ENCODE assay signal across 9 cellular contexts in genomic region chr1:19010995-19011696, GRCh38.
A peak's percentile ranks its signal among the peaks of the same experiment; 100 is the strongest.
DNase-seq lines count a peak whose midpoint lies in the region; ATAC-seq and TF ChIP-seq lines count a peak whose summit lies in the region.
"Had no signal": no experiment of that assay in that cellular context is flagged by ENCODE, and none has a peak within 500 bp of the region (broad histone marks: within the 10 kb centered on the region; RNA-seq: fewer than 3 reads in every experiment).

No MANE protein-coding gene starts in this region.

- no peaks in the 10 kb centered on the region for H3K27me3 ChIP-seq in muscle layer of duodenum (ENCODE audit: low read depth, low read length)

- H3K27ac ChIP-seq in muscle layer of duodenum (ENCODE audit: low read length), result peak overlapping the region; percentile 88
- H3K27ac ChIP-seq: KMS-11 had no signal

- H3K9me3 Mint-ChIP-seq in stimulated activated effector memory CD8-positive, alpha-beta T cell treated with anti-CD3 and anti-CD28 coated beads, Interleukin-12 subunit alpha, Interleukin-12 subunit beta, amount 100 ng/mL, for 72 hours, result no peaks in the 10 kb centered on the region

- H3K9me3 ChIP-seq in muscle layer of duodenum (ENCODE audit: control insufficient read depth in 1 of 2, low read length in 2 of 2), result no peaks in the 10 kb centered on the region

- peak; percentile 98 for ATAC-seq in stimulated activated effector memory CD8-positive, alpha-beta T cell treated with anti-CD3 and anti-CD28 coated beads, Interleukin-12 subunit alpha, Interleukin-12 subunit beta, amount 100 ng/mL, for 72 hours
- no peak for ATAC-seq in HG02938 (IDR thresholded peaks at IDR 0.05; ENCODE audit: unreplicated experiment)
- no peak for ATAC-seq in GM21528 (IDR thresholded peaks at IDR 0.05; ENCODE audit: low FRiP score, unreplicated experiment)

- H3K36me3 Mint-ChIP-seq in stimulated activated effector memory CD8-positive, alpha-beta T cell treated with anti-CD3 and anti-CD28 coated beads, Interleukin-12 subunit alpha, Interleukin-12 subunit beta, amount 100 ng/mL, for 72 hours, result peaks cover 10% of the 10 kb centered on the region

- peaks cover 27% of the 10 kb centered on the region for H3K4me1 Mint-ChIP-seq in stimulated activated effector memory CD8-positive, alpha-beta T cell treated with anti-CD3 and anti-CD28 coated beads, Interleukin-12 subunit alpha, Interleukin-12 subunit beta, amount 100 ng/mL, for 72 hours

- H3K36me3 ChIP-seq in muscle layer of duodenum (ENCODE audit: control insufficient read depth in 1 of 2, insufficient read depth in 2 of 2, low read length in 2 of 2), result no peaks in the 10 kb centered on the region

- H3K4me1 ChIP-seq in muscle layer of duodenum (ENCODE audit: control insufficient read depth in 1 of 2, insufficient read depth in 2 of 2, low read length in 2 of 2), result peaks cover 0 to 8% of the 10 kb centered on the region in 2 donors

- H3K4me3 Mint-ChIP-seq in stimulated activated effector memory CD8-positive, alpha-beta T cell treated with anti-CD3 and anti-CD28 coated beads, Interleukin-12 subunit alpha, Interleukin-12 subunit beta, amount 100 ng/mL, for 72 hours, result peak overlapping the region; percentile 53

- peak overlapping the region; percentile 21; the same call in 1 of the 2 replicates for H3K4me3 ChIP-seq in LNCaP clone FGC (ENCODE audit: low read depth, low read length)
- no peak overlapping the region for H3K4me3 ChIP-seq in muscle layer of duodenum (ENCODE audit: low read depth in 1 of 2, low read length in 2 of 2)

- H3K27ac Mint-ChIP-seq in stimulated activated effector memory CD8-positive, alpha-beta T cell treated with anti-CD3 and anti-CD28 coated beads, Interleukin-12 subunit alpha, Interleukin-12 subunit beta, amount 100 ng/mL, for 72 hours, result peak overlapping the region; percentile 55

- DNase-seq in ELF-1 (ENCODE audit: low read depth, low spot score) (peak; percentile 92), LNCaP clone FGC (ENCODE audit: low read depth) (no peak)
- peak; percentile 83 to 89 for DNase-seq in activated CD4-positive, alpha-beta T cell treated with anti-CD3 and anti-CD28 coated beads, Interleukin-2, amount 50 U/mL, for 48 hours
- DNase-seq in effector CD4-positive, alpha-beta T cell, result peak; percentile 26
- peak; percentile 54 to 86 for DNase-seq in stimulated activated effector memory CD8-positive, alpha-beta T cell treated with anti-CD3 and anti-CD28 coated beads, Interleukin-12 subunit alpha, Interleukin-12 subunit beta, amount 100 ng/mL, for 72 hours (ENCODE audit: low spot score in 2 of 2)

- TF ChIP-seq CTCF in LNCaP clone FGC (IDR thresholded peaks at IDR 0.05; ENCODE audit: control insufficient read depth, extremely low read depth, insufficient read depth), result no peak
